24 cellular contexts compared by ENCODE assay signal in genomic region chr19:32416749-32417469, GRCh38. TPM values are rescaled to one million over a fixed set of nuclear protein-coding genes. Genes with fewer than 3 reads are reported as not detected.
A peak's percentile ranks its signal among the peaks of the same experiment; 100 is the strongest.
DNase-seq lines count a peak whose midpoint lies in the region; ATAC-seq and TF ChIP-seq lines count a peak whose summit lies in the region.
"Had no signal": no experiment of that assay in that cellular context is flagged by ENCODE, and none has a peak within 500 bp of the region (broad histone marks: within the 10 kb centered on the region; RNA-seq: fewer than 3 reads in every experiment).

No MANE protein-coding gene starts in this region.

- no peaks in the 10 kb centered on the region for H3K4me1 ChIP-seq in osteoblast (ENCODE audit: insufficient read depth, low read length)
- H3K4me1 ChIP-seq: sigmoid colon, uterus had no signal

- TF ChIP-seq CTCF in osteoblast (IDR thresholded peaks at IDR 0.05; ENCODE audit: extremely low read depth, low read depth, low read length) = no peak

- H3K9me3 ChIP-seq in MG63 = no peaks in the 10 kb centered on the region
- no peaks in the 10 kb centered on the region for H3K9me3 ChIP-seq in osteoblast (ENCODE audit: low read depth, low read length)
- H3K9me3 ChIP-seq: heart right ventricle, left lung, sigmoid colon, uterus had no signal

- DNase-seq in EL (peak; percentile 15), MG63 (peak; percentile 73), osteoblast (ENCODE audit: insufficient read length, low spot score, missing footprints) (peak; percentile 55), NCI-H146 (lab: John Stamatoyannopoulos, UW) (no peak)
- DNase-seq: activated CD8-positive, alpha-beta T cell treated with anti-CD3 and anti-CD28 coated beads for 36 hours; activated effector memory CD4-positive, alpha-beta T cell treated with anti-CD3 and anti-CD28 coated beads, Interleukin-2, amount 50 U/mL, for 16 hours; activated naive CD8-positive, alpha-beta T cell treated with anti-CD3 and anti-CD28 coated beads, Interleukin-2, amount 50 U/mL, for 24 hours; activated T-cell treated with anti-CD3 and anti-CD28 coated beads for 4 hours; AML-193; cortex of kidney; endodermal cell; heart right ventricle; left lung; NCI-H1436 treated with DMSO at 0.1 percent for 48 hours; NCI-H2171; NCI-H526; sigmoid colon; uterus had no signal

- no peaks in the 10 kb centered on the region for H4K20me1 ChIP-seq in osteoblast (ENCODE audit: insufficient read depth, low read length)

- H3K27me3 ChIP-seq in MG63 = no peaks in the 10 kb centered on the region
- no peaks in the 10 kb centered on the region for H3K27me3 ChIP-seq in osteoblast (ENCODE audit: insufficient read depth, low read length)
- H3K27me3 ChIP-seq: heart right ventricle, left lung, sigmoid colon, uterus had no signal

- no peak overlapping the region for H3K4me2 ChIP-seq in osteoblast (ENCODE audit: insufficient read depth, low read length)

- no peaks in the 10 kb centered on the region for H3K79me2 ChIP-seq in osteoblast (ENCODE audit: insufficient read depth, low read length)

- no peak overlapping the region for H2AFZ ChIP-seq in osteoblast (ENCODE audit: low read length)

- peaks cover 48% of the 10 kb centered on the region for H3K36me3 ChIP-seq in MG63
- H3K36me3 ChIP-seq in osteoblast (ENCODE audit: insufficient read depth, low read length) = peaks cover 17% of the 10 kb centered on the region
- H3K36me3 ChIP-seq: uterus had no signal

- ATAC-seq in esophagus mucosa (peak; percentile 38), GM18867 (IDR thresholded peaks at IDR 0.05; ENCODE audit: unreplicated experiment) (no peak), HG03039 (IDR thresholded peaks at IDR 0.05; ENCODE audit: unreplicated experiment) (no peak)
- ATAC-seq: activated CD4-positive, CD25-positive, alpha-beta regulatory T cell treated with anti-CD3 and anti-CD28 coated beads, Interleukin-2, amount 50 U/mL, for 24 hours; activated CD8-positive, alpha-beta T cell treated with anti-CD3 and anti-CD28 coated beads for 36 hours; activated naive CD8-positive, alpha-beta T cell treated with anti-CD3 and anti-CD28 coated beads, Interleukin-2, amount 50 U/mL, for 24 hours; GM12878; heart right ventricle; left lung had no signal

- no peak overlapping the region for H3K27ac ChIP-seq in osteoblast (ENCODE audit: low read depth, low read length)
- H3K27ac ChIP-seq: heart right ventricle, left lung, RWPE1, sigmoid colon, uterus had no signal

- H3K4me3 ChIP-seq in MG63 (no peak overlapping the region), osteoblast (ENCODE audit: insufficient read depth, low read length) (no peak overlapping the region)
- H3K4me3 ChIP-seq: GM12878, heart right ventricle, left lung, sigmoid colon, uterus had no signal

RNA-seq across cellular contexts. Expression of gene DPY19L3, which starts 11.3 kb away (rescaled TPM):
- total RNA-seq in MG63 (2014; rRNA removed; shearing (Covaris generic); ENCODE audit: low replicate concordance) = 2.6 and 10.4 TPM in 2 replicates
- total RNA-seq in esophagus mucosa (9.0 TPM), osteoblast (30.0 and 31.8 TPM in 2 replicates)
